Comparison of ENCODE assay signal across 8 cellular contexts in the genomic region with DNA sequence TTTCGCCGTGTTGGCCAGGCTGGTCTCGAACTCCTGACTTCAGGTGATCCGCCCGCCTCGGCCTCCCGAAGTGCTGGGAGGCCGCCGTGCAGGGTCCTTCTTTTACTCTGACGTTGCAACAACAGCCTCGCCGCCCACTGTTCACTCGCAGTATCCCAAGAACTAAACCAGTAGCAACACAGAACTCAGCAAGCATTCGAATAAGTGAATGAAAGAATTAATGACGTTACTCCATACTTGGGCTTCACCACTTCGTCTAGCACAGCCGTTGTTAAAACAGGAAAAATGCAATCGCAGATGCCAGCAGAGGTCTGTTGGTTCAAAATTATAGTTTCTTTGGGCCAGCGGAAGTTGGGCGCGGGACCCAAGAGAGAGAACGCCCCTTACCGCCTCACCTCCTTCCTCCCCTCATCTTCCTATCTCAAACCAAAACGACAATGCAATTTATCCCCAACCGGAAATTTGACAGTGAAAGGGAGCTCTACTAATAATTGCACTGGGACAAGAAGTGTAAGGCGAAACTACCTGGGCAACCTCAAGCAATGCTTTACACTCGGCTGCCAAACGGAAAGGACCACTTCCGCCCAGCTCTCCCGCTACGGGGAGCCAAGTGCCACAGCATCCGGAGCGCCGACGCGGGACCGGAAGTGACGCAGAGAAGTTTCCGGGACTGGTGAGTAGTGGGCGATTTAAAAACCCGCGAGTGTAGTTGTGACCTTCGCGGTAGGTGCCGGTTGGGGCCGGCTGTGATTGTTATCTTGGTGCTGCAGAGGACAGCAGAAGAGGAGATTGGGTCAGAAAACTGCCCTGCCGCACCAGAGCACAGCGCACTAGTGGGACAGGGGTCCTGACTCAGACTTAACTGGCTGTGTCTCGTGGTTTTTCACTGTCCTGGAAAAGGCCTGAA. TPM values are rescaled to one million over a fixed set of nuclear protein-coding genes. Genes with fewer than 3 reads are reported as not detected.
DNase-seq lines count a peak whose midpoint lies in the region; ATAC-seq and TF ChIP-seq lines count a peak whose summit lies in the region.

Gene NIF3L1, plus strand, starts transcription at position 653 of the 907 bp plus-strand sequence. CDS start 2,573 bp downstream, outside the sequence.
Gene PPIL3, minus strand, starts transcription at position 359 of the 907 bp plus-strand sequence. CDS start 1,462 bp downstream, outside the sequence.

- no peaks in the 10 kb centered on the region for H3K9me3 ChIP-seq in right lobe of liver

- CTCF ChIA-PET in activated CD4-positive, alpha-beta memory T cell treated with anti-CD3 and anti-CD28 coated beads for 36 hours (lab: Charles Lee): interaction anchor here (0.9 to 2.0 kb wide), 10 partner anchors 10 to 373 kb away, joined by 4 to 14 read pairs (median 6); partner anchors contain the start of genes CASP10 and CLK1

- intact Hi-C loops in CD14-positive monocyte (cut with micrococcal nuclease) (loop anchor here in 1 of 2 donors (2.0 to 10.0 kb wide), 2 partner anchors 24 to 566 kb away; partner anchors contain the start of genes CLK1, STRADB and TRAK2), dorsolateral prefrontal cortex (cut with DNase I) (loop anchor here (1.0 to 5.0 kb wide), 3 partner anchors 24 to 183 kb away; partner anchors contain the start of genes CLK1 (in 2 of the 2), HYCC2 (in 2 of the 2) and NDUFB3 (in 2 of the 2)), right lobe of liver (cut with DNase I) (no loop called here)
- intact Hi-C loops in activated CD4-positive, alpha-beta memory T cell treated with anti-CD3 and anti-CD28 coated beads for 36 hours (cut with micrococcal nuclease): loop anchor here (1.0 to 10.0 kb wide), 12 partner anchors 25 to 476 kb away; partner anchors contain the start of genes BZW1, CLK1, HYCC2 and ORC2

- no peaks in the 10 kb centered on the region for H3K9me3 Mint-ChIP-seq in CD14-positive monocyte
- no peaks in the 10 kb centered on the region for H3K9me3 Mint-ChIP-seq in activated CD4-positive, alpha-beta memory T cell treated with anti-CD3 and anti-CD28 coated beads for 36 hours

- H3K27me3 ChIP-seq in dorsolateral prefrontal cortex: no peaks in the 10 kb centered on the region
- H3K27me3 ChIP-seq in right lobe of liver: no peaks in the 10 kb centered on the region

- H3K4me1 Mint-ChIP-seq in CD14-positive monocyte: peaks cover 29% of the 10 kb centered on the region
- peaks cover 44% of the 10 kb centered on the region for H3K4me1 Mint-ChIP-seq in activated CD4-positive, alpha-beta memory T cell treated with anti-CD3 and anti-CD28 coated beads for 36 hours (ENCODE audit: low read depth)

- TF ChIP-seq CTCF in CD14-positive monocyte (IDR thresholded peaks at IDR 0.05): no peak
- TF ChIP-seq CTCF in dorsolateral prefrontal cortex (IDR thresholded peaks at IDR 0.05 in 54 of 56, conservative IDR thresholded peaks at IDR 0.05 in 2 of 56; ENCODE audit: low read depth in 1 of 56, partially characterized antibody in 56 of 56): peak in 24 of 56 donors; percentile 7 to 56 (median 23)
- no peak for TF ChIP-seq CTCF in right lobe of liver (IDR thresholded peaks at IDR 0.05)

- peak within 1 kb of the TSS; percentile 94 to 100 (median 99) for H3K27ac Mint-ChIP-seq in CD14-positive monocyte
- peak within 1 kb of the TSS; percentile 100 for H3K27ac Mint-ChIP-seq in activated CD4-positive, alpha-beta memory T cell treated with anti-CD3 and anti-CD28 coated beads for 36 hours

- peak; percentile 45 for TF ChIP-seq POLR2A in right lobe of liver (IDR thresholded peaks at IDR 0.05)

- ATAC-seq in GM19438 (IDR thresholded peaks at IDR 0.05; ENCODE audit: low read depth, unreplicated experiment) (peak; percentile 81), HG03575 (IDR thresholded peaks at IDR 0.05; ENCODE audit: extremely low read depth, insufficient number of reproducible peaks, low FRiP score, unreplicated experiment) (peak; percentile 54), right lobe of liver (peak; percentile 92 to 95 (median 94))

- H3K4me3 ChIP-seq in dorsolateral prefrontal cortex (peak within 1 kb of the TSS; percentile 61 to 98 (median 88)), right lobe of liver (peak within 1 kb of the TSS; percentile 74 to 79 (median 75))

- DNase-seq in CD14-positive monocyte (ENCODE audit: low spot score) (peak; percentile 97), NCI-H82 treated with DMSO at 0.1 percent for 48 hours (lab: John Stamatoyannopoulos, UW; ENCODE audit: unreplicated experiment) (peak; percentile 96), dorsolateral prefrontal cortex (peak; percentile 92 to 97 (median 96)), right lobe of liver (peak; percentile 96 to 97 (median 97))
- DNase-seq in activated CD4-positive, alpha-beta memory T cell treated with anti-CD3 and anti-CD28 coated beads for 36 hours: peak; percentile 99
- DNase-seq in stimulated activated CD4-positive, alpha-beta T cell treated with anti-CD3 and anti-CD28 coated beads, Interleukin-4, amount 100 ng/mL, for 4 hours: peak; percentile 94 to 96

- POLR2A ChIA-PET in activated CD4-positive, alpha-beta memory T cell treated with anti-CD3 and anti-CD28 coated beads for 36 hours (lab: Charles Lee): interaction anchor here (0.7 to 2.0 kb wide), 22 partner anchors 14 to 345 kb away, joined by 3 to 54 read pairs (median 4); partner anchors contain the start of genes CASP10, CFLAR, CLK1 and ORC2

- peaks cover 0 to 1% (median 0%) of the 10 kb centered on the region in 3 donors for H3K27me3 Mint-ChIP-seq in CD14-positive monocyte (ENCODE audit: low read depth in 3 of 3)
- no peaks in the 10 kb centered on the region for H3K27me3 Mint-ChIP-seq in activated CD4-positive, alpha-beta memory T cell treated with anti-CD3 and anti-CD28 coated beads for 36 hours

- under 1% methylated on average over 28 of the region's 49 CpGs for WGBS in right lobe of liver (ENCODE audit: insufficient coverage, low coverage, low lambda C conversion rate, missing lambda C conversion rate)

- peak within 1 kb of the TSS; percentile 94 to 96 for H3K4me3 Mint-ChIP-seq in CD14-positive monocyte
- peak within 1 kb of the TSS; percentile 98 for H3K4me3 Mint-ChIP-seq in activated CD4-positive, alpha-beta memory T cell treated with anti-CD3 and anti-CD28 coated beads for 36 hours

- H3K27ac ChIP-seq in dorsolateral prefrontal cortex: peak within 1 kb of the TSS; percentile 72 to 97 (median 91)
- H3K27ac ChIP-seq in right lobe of liver: peak within 1 kb of the TSS; percentile 89 to 92 (median 91)

- peaks cover 0 to 28% (median 5%) of the 10 kb centered on the region in 4 donors for H3K36me3 ChIP-seq in right lobe of liver

- H3K4me1 ChIP-seq in right lobe of liver: peaks cover 0 to 9% (median 2%) of the 10 kb centered on the region in 4 donors

- peaks cover 18 to 35% of the 10 kb centered on the region in 2 donors for H3K36me3 Mint-ChIP-seq in CD14-positive monocyte
- H3K36me3 Mint-ChIP-seq in activated CD4-positive, alpha-beta memory T cell treated with anti-CD3 and anti-CD28 coated beads for 36 hours: peaks cover 29% of the 10 kb centered on the region

RNA-seq across cellular contexts. Expression of gene NIF3L1, which starts in this region (rescaled TPM):
- 10 to 100 TPM; 16.9 to 18.0 TPM for polyA plus RNA-seq in CD14-positive monocyte
- total RNA-seq in activated CD4-positive, alpha-beta memory T cell treated with anti-CD3 and anti-CD28 coated beads for 36 hours: 10 to 100 TPM; 30.8 to 32.7 TPM
- total RNA-seq in dorsolateral prefrontal cortex: 10 to 100 TPM; 16.7 to 46.3 (median 29.7) TPM
- total RNA-seq in right lobe of liver: 10 to 100 TPM in 4 of 6 experiments, 1 to 10 TPM in 2; 9.5 to 23.7 (median 11.3) TPM

RNA-seq across cellular contexts. Expression of gene PPIL3, which starts in this region (rescaled TPM):
- 10 to 100 TPM; 12.3 to 20.4 TPM for polyA plus RNA-seq in CD14-positive monocyte
- 10 to 100 TPM; 84.0 to 87.9 TPM for total RNA-seq in activated CD4-positive, alpha-beta memory T cell treated with anti-CD3 and anti-CD28 coated beads for 36 hours
- total RNA-seq in dorsolateral prefrontal cortex: 10 to 100 TPM; 16.4 to 56.9 (median 33.7) TPM
- 10 to 100 TPM; 10.4 to 21.3 (median 16.2) TPM for total RNA-seq in right lobe of liver

Comparison
In these comparisons a context has a peak if more than half of its experiments do, and no peak if none do; other contexts are left out.
1. Peak in every context shown above with its lines: DNase-seq, ATAC-seq, H3K4me3 ChIP-seq and H3K27ac ChIP-seq.
2. intact Hi-C loops: an anchor here in activated CD4-positive, alpha-beta memory T cell treated with anti-CD3 and anti-CD28 coated beads for 36 hours (1.0 to 10.0 kb wide) and dorsolateral prefrontal cortex (1.0 to 5.0 kb wide); none called in right lobe of liver.